ENCODE assay signal across 10 cellular contexts in genomic region chr6:125102901-125103300, GRCh38. TPM values are rescaled to one million over a fixed set of nuclear protein-coding genes. Genes with fewer than 3 reads are reported as not detected.
DNase-seq lines count a peak whose midpoint lies in the region; ATAC-seq and TF ChIP-seq lines count a peak whose summit lies in the region.
"Had no signal": no experiment of that assay in that cellular context is flagged by ENCODE, and none has a peak within 500 bp of the region (broad histone marks: within the 10 kb centered on the region; RNA-seq: fewer than 3 reads in every experiment).

No MANE protein-coding gene starts in this region.

- no peak overlapping the region for H2BK15ac ChIP-seq in mesendoderm (replicated peaks; ENCODE audit: low read depth)

- H2BK120ac ChIP-seq in trophoblast cell (ENCODE audit: insufficient read depth, low read length, poor library complexity), result peak overlapping the region; percentile 78
- no peak overlapping the region for H2BK120ac ChIP-seq in mesendoderm (ENCODE audit: low read depth, low read length)

- H3K27me3 ChIP-seq in trophoblast cell (ENCODE audit: insufficient read depth, low read length) (no peaks in the 10 kb centered on the region), mesendoderm (ENCODE audit: insufficient read depth, low read length, poor library complexity) (no peaks in the 10 kb centered on the region)

- H2BK12ac ChIP-seq in trophoblast cell (ENCODE audit: low read length), result peak overlapping the region; percentile 59

- H2BK5ac ChIP-seq in trophoblast cell (ENCODE audit: low read depth, low read length, poor library complexity), result peak overlapping the region; percentile 54
- H2BK5ac ChIP-seq in mesendoderm (ENCODE audit: low read length), result no peak overlapping the region

- H3K79me2 ChIP-seq in trophoblast cell (ENCODE audit: control insufficient read depth, insufficient read depth, low read length, poor library complexity) (peaks cover 2% of the 10 kb centered on the region), mesendoderm (ENCODE audit: control insufficient read depth, insufficient read depth, low read length) (no peaks in the 10 kb centered on the region)

- no peak overlapping the region for H3K4me3 ChIP-seq in epithelial cell of proximal tubule (ENCODE audit: low read depth, low read length)
- H3K4me3 ChIP-seq in trophoblast cell (ENCODE audit: low read depth, low read length), result no peak overlapping the region
- H3K4me3 ChIP-seq in mesendoderm (ENCODE audit: low read length), result no peak overlapping the region

- no peak overlapping the region for H3K9ac ChIP-seq in trophoblast cell (ENCODE audit: low read length)
- no peak overlapping the region for H3K9ac ChIP-seq in mesendoderm (ENCODE audit: low read length)

- no peak overlapping the region for H4K5ac ChIP-seq in mesendoderm (ENCODE audit: low read length)

- no peak overlapping the region for H2AFZ ChIP-seq in trophoblast cell (ENCODE audit: insufficient read depth, low read length, poor library complexity)

- no peak overlapping the region for H3K18ac ChIP-seq in trophoblast cell (ENCODE audit: low read length)
- H3K18ac ChIP-seq in mesendoderm (ENCODE audit: low read length), result no peak overlapping the region

- no peak overlapping the region for H4K8ac ChIP-seq in trophoblast cell (ENCODE audit: low read depth, low read length)
- H4K8ac ChIP-seq in mesendoderm (ENCODE audit: low read depth, low read length), result no peak overlapping the region

- H3K79me1 ChIP-seq in trophoblast cell (ENCODE audit: low read length), result peaks cover 13% of the 10 kb centered on the region
- H3K79me1 ChIP-seq in mesendoderm (ENCODE audit: low read length), result no peaks in the 10 kb centered on the region

- H3K4me2 ChIP-seq in trophoblast cell (ENCODE audit: low read length) (no peak overlapping the region), mesendoderm (ENCODE audit: low read length) (no peak overlapping the region)

- no peak overlapping the region for H3K4ac ChIP-seq in trophoblast cell (ENCODE audit: low read depth, low read length)
- no peak overlapping the region for H3K4ac ChIP-seq in mesendoderm (ENCODE audit: low read depth, low read length)

- H3K36me3 ChIP-seq in trophoblast cell (ENCODE audit: control insufficient read depth in 1 of 2, insufficient read depth in 2 of 2, low read length in 2 of 2) (no peaks in the 10 kb centered on the region), mesendoderm (ENCODE audit: control insufficient read depth, insufficient read depth, low read length) (no peaks in the 10 kb centered on the region)

- DNase-seq in EH (ENCODE audit: low read depth), result peak; percentile 97
- peak; percentile 79 for DNase-seq in RWPE1 (ENCODE audit: low spot score)
- peak; percentile 79 for DNase-seq in epithelial cell of proximal tubule (ENCODE audit: low read depth)
- peak; percentile 26 to 83 for DNase-seq in trophoblast cell
- DNase-seq in HuH-7.5 (ENCODE audit: low spot score), result no peak
- DNase-seq in mesendoderm, result no peak
- DNase-seq in GDM1 (lab: John Stamatoyannopoulos, UW), result no peak
- DNase-seq: NCI-H446 treated with DMSO at 0.1 percent for 48 hours had no signal

- H3K14ac ChIP-seq in trophoblast cell (ENCODE audit: low read length), result no peak overlapping the region

- H2AK5ac ChIP-seq in trophoblast cell (ENCODE audit: low read length), result no peak overlapping the region
- no peak overlapping the region for H2AK5ac ChIP-seq in mesendoderm (ENCODE audit: low read length)

- no peak overlapping the region for H4K12ac ChIP-seq in trophoblast cell (ENCODE audit: low read depth, low read length)

- H3K56ac ChIP-seq in mesendoderm (ENCODE audit: low read length), result no peak overlapping the region

- no peak overlapping the region; the same call in 1 of the 2 replicates for H3K27ac ChIP-seq in RWPE1
- peak overlapping the region; percentile 82 for H3K27ac ChIP-seq in trophoblast cell (ENCODE audit: low read depth, low read length)
- H3K27ac ChIP-seq in mesendoderm (ENCODE audit: low read depth, low read length), result no peak overlapping the region

- H3K4me1 ChIP-seq in trophoblast cell (ENCODE audit: control insufficient read depth in 1 of 2, insufficient read depth in 2 of 2, low read length in 2 of 2) (peaks cover 5 to 11% of the 10 kb centered on the region in 2 experiments), mesendoderm (ENCODE audit: control insufficient read depth, low read depth, low read length) (no peaks in the 10 kb centered on the region)

- POLR2A ChIA-PET in RWPE1 (lab: Yijun Ruan, JAX; ENCODE audit: low non-redundant PET), result no interaction called here

- ATAC-seq in GM21381 (IDR thresholded peaks at IDR 0.05; ENCODE audit: unreplicated experiment), result no peak

- H4K91ac ChIP-seq in trophoblast cell (ENCODE audit: low read depth, low read length), result peak overlapping the region; percentile 50

- H3K9me3 ChIP-seq in trophoblast cell (ENCODE audit: insufficient read depth, low read depth, low read length), result no peaks in the 10 kb centered on the region

- CTCF ChIA-PET in RWPE1 (lab: Yijun Ruan, JAX), result no interaction called here

- TF ChIP-seq CTCF in RWPE1 (conservative IDR thresholded peaks at IDR 0.05; ENCODE audit: low read depth) (no peak), epithelial cell of proximal tubule (conservative IDR thresholded peaks at IDR 0.05; ENCODE audit: low read depth, low read length) (no peak)

- H3K23ac ChIP-seq in trophoblast cell (ENCODE audit: low read length) (no peak overlapping the region), mesendoderm (ENCODE audit: low read length) (no peak overlapping the region)

- WGBS in trophoblast cell (ENCODE audit: extremely low coverage, insufficient coverage, insufficient read length), result no CpG with 5 or more reads among the region's 2 CpGs
- WGBS in mesendoderm (ENCODE audit: extremely low coverage, insufficient coverage, low lambda C conversion rate), result no CpG with 5 or more reads among the region's 2 CpGs

RNA-seq across cellular contexts. Expression of gene TPD52L1, which starts 50.7 kb away (rescaled TPM):
- 54.3 and 67.3 TPM in 2 replicates for total RNA-seq in epithelial cell of proximal tubule
- 65.5 and 66.4 TPM in 2 replicates for polyA plus RNA-seq in trophoblast cell (2013)
- 7.8 TPM for polyA plus RNA-seq in mesendoderm (2013, experiment 1 of 2)
- polyA plus RNA-seq in mesendoderm (2013, experiment 2 of 2), result 9.3 TPM
- total RNA-seq: T-helper 2 cell treated with Interferon-gamma antibody and Interleukin-4, amounts not matched to agents 100 ng/mL and 5 ng/mL, for 36 hours had no signal

Comparison
In these comparisons a context has a peak if more than half of its experiments do, and no peak if none do; other contexts are left out.
1. DNase-seq: peak in EH (single experiment), RWPE1 (single experiment), epithelial cell of proximal tubule (single experiment) and trophoblast cell (2 of 2); none in HuH-7.5 (single experiment), mesendoderm (single experiment) and GDM1 (single experiment).